In the genomic region with DNA sequence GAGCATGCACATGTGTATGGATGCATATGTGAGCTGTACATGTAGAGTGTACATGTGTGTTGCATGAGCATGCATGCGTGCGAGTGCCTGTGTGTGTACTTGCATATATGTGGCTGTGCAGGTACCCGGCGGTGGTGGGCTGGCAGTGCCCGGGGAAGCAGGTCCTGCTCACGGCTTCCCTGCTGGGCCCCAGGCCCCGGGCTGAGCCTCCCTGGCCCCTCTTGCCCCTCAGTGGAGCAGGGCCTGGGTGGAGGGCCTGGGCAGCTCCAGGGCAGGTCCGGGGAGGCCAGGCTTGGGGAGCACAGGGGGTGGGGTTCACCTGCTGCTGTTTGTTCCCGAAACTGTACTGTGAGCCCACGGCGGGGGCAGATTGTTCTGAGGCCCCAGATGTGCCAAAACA, we compare ENCODE assay signal across 17 cellular contexts. TPM values are rescaled to one million over a fixed set of nuclear protein-coding genes. Genes with fewer than 3 reads are reported as not detected.
"Had no signal": no experiment of that assay in that cellular context is flagged by ENCODE, and none has a peak within 500 bp of the region (broad histone marks: within the 10 kb centered on the region; RNA-seq: fewer than 3 reads in every experiment).

No MANE protein-coding gene starts in this region.

- H2AFZ ChIP-seq: hepatocyte had no signal

- H3K36me3 ChIP-seq: esophagus squamous epithelium, right lobe of liver had no signal

- H3K79me2 ChIP-seq: hepatocyte had no signal

- H3K27ac Mint-ChIP-seq: activated CD4-positive, alpha-beta T cell treated with anti-CD3 and anti-CD28 coated beads for 36 hours; activated naive CD8-positive, alpha-beta T cell treated with anti-CD3 and anti-CD28 coated beads, Interleukin-2, amount 50 U/mL, for 24 hours; dendritic cell treated with granulocyte-macrophage colony-stimulating factor and Interleukin-4, amounts not matched to agents 40 ng/mL and 50 ng/mL, for 4 days; stimulated activated naive B cell treated with anti-CD40 and anti-IgM and Interleukin-4, amounts not matched to agents 10 μg/mL and 1 μg/mL and 100 μg/mL, for 72 hours had no signal

- H3K4me1 Mint-ChIP-seq: activated CD4-positive, alpha-beta T cell treated with anti-CD3 and anti-CD28 coated beads for 36 hours; activated naive CD8-positive, alpha-beta T cell treated with anti-CD3 and anti-CD28 coated beads, Interleukin-2, amount 50 U/mL, for 24 hours had no signal

- H3K27me3 Mint-ChIP-seq: activated CD4-positive, alpha-beta T cell treated with anti-CD3 and anti-CD28 coated beads for 36 hours; activated naive CD8-positive, alpha-beta T cell treated with anti-CD3 and anti-CD28 coated beads, Interleukin-2, amount 50 U/mL, for 24 hours had no signal

- H3K4me2 ChIP-seq: hepatocyte, smooth muscle cell had no signal

- H3K4me1 ChIP-seq: right lobe of liver had no signal

- H3K4me3 Mint-ChIP-seq: activated CD4-positive, alpha-beta T cell treated with anti-CD3 and anti-CD28 coated beads for 36 hours; activated naive CD8-positive, alpha-beta T cell treated with anti-CD3 and anti-CD28 coated beads, Interleukin-2, amount 50 U/mL, for 24 hours; dendritic cell treated with granulocyte-macrophage colony-stimulating factor and Interleukin-4, amounts not matched to agents 40 ng/mL and 50 ng/mL, for 4 days; stimulated activated naive B cell treated with anti-CD40 and anti-IgM and Interleukin-4, amounts not matched to agents 10 μg/mL and 1 μg/mL and 100 μg/mL, for 72 hours had no signal

- DNase-seq: activated CD4-positive, alpha-beta T cell treated with anti-CD3 and anti-CD28 coated beads for 36 hours; activated CD4-positive, alpha-beta T cell treated with anti-CD3 and anti-CD28 coated beads, Interleukin-2, amount 50 U/mL, for 48 hours; activated naive CD4-positive, alpha-beta T cell treated with Interleukin-2 at 50 U/mL for 16 hours; activated naive CD8-positive, alpha-beta T cell treated with anti-CD3 and anti-CD28 coated beads, Interleukin-2, amount 50 U/mL, for 24 hours; anterior cingulate cortex; cerebellar nuclear complex; effector CD8-positive, alpha-beta T cell; esophagus squamous epithelium; left colon; midbrain; stimulated activated CD4-positive, alpha-beta T cell treated with anti-CD3 and anti-CD28 coated beads, Interleukin-4, amount 100 ng/mL, for 24 hours; stimulated activated naive B cell treated with anti-CD40 and anti-IgM and Interleukin-4, amounts not matched to agents 10 μg/mL and 1 μg/mL and 100 μg/mL, for 72 hours; WERI-Rb-1 had no signal

- H3K4me3 ChIP-seq: esophagus squamous epithelium, hepatocyte, right lobe of liver, smooth muscle cell had no signal

- ATAC-seq: activated CD4-positive, alpha-beta T cell treated with anti-CD3 and anti-CD28 coated beads for 36 hours; activated naive CD8-positive, alpha-beta T cell treated with anti-CD3 and anti-CD28 coated beads, Interleukin-2, amount 50 U/mL, for 24 hours; left colon; right lobe of liver; stimulated activated naive B cell treated with anti-CD40 and anti-IgM and Interleukin-4, amounts not matched to agents 10 μg/mL and 1 μg/mL and 100 μg/mL, for 72 hours had no signal

- H3K9me3 Mint-ChIP-seq: activated naive CD8-positive, alpha-beta T cell treated with anti-CD3 and anti-CD28 coated beads, Interleukin-2, amount 50 U/mL, for 24 hours; dendritic cell treated with granulocyte-macrophage colony-stimulating factor and Interleukin-4, amounts not matched to agents 40 ng/mL and 50 ng/mL, for 4 days; stimulated activated naive B cell treated with anti-CD40 and anti-IgM and Interleukin-4, amounts not matched to agents 10 μg/mL and 1 μg/mL and 100 μg/mL, for 72 hours had no signal

- H3K27ac ChIP-seq: esophagus squamous epithelium, hepatocyte, right lobe of liver, WERI-Rb-1 had no signal

- H3K9me3 ChIP-seq: esophagus squamous epithelium, right lobe of liver had no signal

- H3K27me3 ChIP-seq: hepatocyte, right lobe of liver had no signal

- H3K36me3 Mint-ChIP-seq: stimulated activated naive B cell treated with anti-CD40 and anti-IgM and Interleukin-4, amounts not matched to agents 10 μg/mL and 1 μg/mL and 100 μg/mL, for 72 hours had no signal

RNA-seq across cellular contexts. Expression of gene NAT8L, which starts 9.4 kb away (rescaled TPM):
- total RNA-seq: smooth muscle cell had no signal
- polyA plus RNA-seq: smooth muscle cell had no signal
